In the genomic region with DNA sequence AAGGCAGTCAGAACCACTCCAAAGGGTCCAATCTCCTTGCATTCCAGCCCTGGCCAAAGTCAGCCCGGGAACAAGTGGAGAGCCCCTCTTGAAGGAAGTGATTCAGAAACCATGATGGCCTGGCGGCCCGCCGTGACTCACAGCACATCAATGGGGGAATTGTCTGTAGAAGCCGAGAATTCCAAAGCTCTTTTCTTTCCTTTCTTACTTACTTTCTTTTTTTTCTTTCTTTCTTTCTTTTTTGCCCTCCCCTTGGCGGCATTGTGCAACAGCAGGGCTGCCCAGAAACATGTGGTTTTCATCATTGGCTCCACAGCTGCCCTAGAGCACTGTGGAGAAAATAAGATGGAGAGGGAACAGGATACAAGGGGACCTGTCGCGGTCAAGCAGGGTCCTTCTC, we compare ENCODE assay signal across 13 cellular contexts.
DNase-seq lines count a peak whose midpoint lies in the region; ATAC-seq, FAIRE-seq and TF ChIP-seq lines count a peak whose summit lies in the region.
"Had no signal": no experiment of that assay in that cellular context is flagged by ENCODE, and none has a peak within 500 bp of the region (broad histone marks: within the 10 kb centered on the region; RNA-seq: fewer than 3 reads in every experiment).

No MANE protein-coding gene starts in this region.

- no peaks in the 10 kb centered on the region for H3K27me3 ChIP-seq in neuronal stem cell (ENCODE audit: control insufficient read depth in 3 of 3, insufficient read depth in 3 of 3, low read depth in 1 of 3, low read length in 3 of 3)

- no peaks in the 10 kb centered on the region for H3K36me3 ChIP-seq in neuronal stem cell (replicated peaks in 1 of 2; ENCODE audit: control insufficient read depth in 2 of 2, insufficient read depth in 2 of 2, low read length in 2 of 2)
- H3K36me3 ChIP-seq: BE2C had no signal

- no peak overlapping the region for H3K4me3 ChIP-seq in fibroblast of pulmonary artery (replicated peaks; ENCODE audit: low read depth, low read length)
- no peak overlapping the region for H3K4me3 ChIP-seq in neuronal stem cell (ENCODE audit: low read length in 2 of 2)

- H2BK12ac ChIP-seq in neuronal stem cell (ENCODE audit: low read length): no peak overlapping the region

- no peaks in the 10 kb centered on the region for H3K9me3 ChIP-seq in neuronal stem cell (replicated peaks in 1 of 2; ENCODE audit: control insufficient read depth in 2 of 2, insufficient read depth in 1 of 2, low read depth in 1 of 2, low read length in 2 of 2)
- H3K9me3 ChIP-seq: BE2C had no signal

- H2AFZ ChIP-seq in neuronal stem cell (ENCODE audit: low read length): no peak overlapping the region

- H4K91ac ChIP-seq in neuronal stem cell (ENCODE audit: low read depth, low read length, poor library complexity): no peak overlapping the region

- no peak overlapping the region for H3K4me2 ChIP-seq in neuronal stem cell (ENCODE audit: insufficient read depth, low read length, poor library complexity, severe bottlenecking)

- H2BK120ac ChIP-seq in neuronal stem cell (ENCODE audit: low read depth, low read length): no peak overlapping the region

- no CpG with 5 or more reads among the region's 8 CpGs for WGBS in neuronal stem cell (ENCODE audit: extremely low coverage in 2 of 2, insufficient read length in 2 of 2, insufficient replicate concordance in 1 of 2), 2 donors

- H3K14ac ChIP-seq in neuronal stem cell (ENCODE audit: low read length): no peak overlapping the region

- no peak overlapping the region for H3K4ac ChIP-seq in neuronal stem cell (ENCODE audit: low read length)

- no peak for TF ChIP-seq CTCF in fibroblast of pulmonary artery (IDR thresholded peaks at IDR 0.05; ENCODE audit: low read length, missing control alignments)

- H4K8ac ChIP-seq in neuronal stem cell (ENCODE audit: low read depth, low read length): no peak overlapping the region

- DNase-seq in ACHN: peak; percentile 24
- DNase-seq in RCC 7860 (ENCODE audit: low spot score): peak; percentile 30
- peak; percentile 87 for DNase-seq in fibroblast of pulmonary artery (ENCODE audit: low read depth)
- peak; percentile 5 for DNase-seq in neuronal stem cell (ENCODE audit: low spot score)
- no peak for DNase-seq in GDM1 (lab: John Stamatoyannopoulos, UW)
- DNase-seq in occipital lobe (lab: John Stamatoyannopoulos, UW): no peak
- DNase-seq in activated gamma-delta T cell (lab: John Stamatoyannopoulos, UW): no peak
- DNase-seq: BE2C, HCEC 1CT, NCI-H510A had no signal

- H3K27ac ChIP-seq in neuronal stem cell (replicated peaks; ENCODE audit: low read length): peak overlapping the region; percentile 18

- no peak overlapping the region for H3K18ac ChIP-seq in neuronal stem cell (ENCODE audit: low read length)

- peaks cover 0 to 18% of the 10 kb centered on the region in 2 donors for H3K4me1 ChIP-seq in neuronal stem cell (ENCODE audit: control insufficient read depth in 2 of 2, insufficient read depth in 1 of 2, low read depth in 1 of 2, low read length in 2 of 2)
- H3K4me1 ChIP-seq: BE2C had no signal

- H2BK5ac ChIP-seq in neuronal stem cell (ENCODE audit: low read length): no peak overlapping the region

- H3K79me1 ChIP-seq in neuronal stem cell (ENCODE audit: low read depth, low read length): no peaks in the 10 kb centered on the region

- ATAC-seq in GM18868 (IDR thresholded peaks at IDR 0.05; ENCODE audit: unreplicated experiment): no peak

- in situ Hi-C loops in ACHN (cut with HindIII; ENCODE audit: low pct_ligation_motif_present, low pct_unique_long_range_greater_than_20kb, low sequenced_read_pairs): no loop called here

- no peak overlapping the region for H2AK5ac ChIP-seq in neuronal stem cell (ENCODE audit: low read depth, low read length)

- H2BK15ac ChIP-seq in neuronal stem cell (ENCODE audit: low read length): no peak overlapping the region

- no peak overlapping the region for H3K9ac ChIP-seq in neuronal stem cell (ENCODE audit: low read depth, low read length, poor library complexity)

- H3K23ac ChIP-seq in neuronal stem cell (ENCODE audit: low read depth, low read length, poor library complexity): no peak overlapping the region

- FAIRE-seq in RCC 7860 (lab: Jason Lieb, UNC): no peak
- FAIRE-seq: endometrium, GM12892 had no signal

Comparison
In these comparisons a context has a peak if more than half of its experiments do, and no peak if none do; other contexts are left out.
1. DNase-seq: peak in ACHN (single experiment), RCC 7860 (single experiment), fibroblast of pulmonary artery (single experiment) and neuronal stem cell (single experiment); none in GDM1 (single experiment), occipital lobe (single experiment) and activated gamma-delta T cell (single experiment).